ENCODE assay signal across 19 cellular contexts in genomic region chr4:155134136-155134535, GRCh38.
DNase-seq lines count a peak whose midpoint lies in the region; ATAC-seq and TF ChIP-seq lines count a peak whose summit lies in the region.
"Had no signal": no experiment of that assay in that cellular context is flagged by ENCODE, and none has a peak within 500 bp of the region (broad histone marks: within the 10 kb centered on the region; RNA-seq: fewer than 3 reads in every experiment).

No MANE protein-coding gene starts in this region.

- H3K4me3 ChIP-seq in liver (ENCODE audit: low read depth in 1 of 3, low read length in 3 of 3) = no peak overlapping the region
- no peak overlapping the region for H3K4me3 ChIP-seq in right lobe of liver
- H3K4me3 ChIP-seq: BLaER1, GM12878, HAP-1 had no signal

- TF ChIP-seq CTCF in liver (IDR thresholded peaks at IDR 0.05; ENCODE audit: low read depth, low read length, missing input control) (no peak), right lobe of liver (IDR thresholded peaks at IDR 0.05) (no peak), GM13977 (IDR thresholded peaks at IDR 0.05; ENCODE audit: extremely low read depth, insufficient read depth, missing control alignments) (no peak)

- TF ChIP-seq POLR2A in right lobe of liver (IDR thresholded peaks at IDR 0.05) = no peak

- intact Hi-C loops in right lobe of liver (cut with DNase I) = no loop called here

- H3K9me3 ChIP-seq in liver (ENCODE audit: control insufficient read depth in 4 of 4, low read length in 3 of 4) (no peaks in the 10 kb centered on the region), right lobe of liver (no peaks in the 10 kb centered on the region)
- H3K9me3 ChIP-seq: BLaER1, Caco-2, HAP-1 had no signal

- H3K4me1 ChIP-seq in liver (ENCODE audit: control insufficient read depth in 4 of 4, insufficient read depth in 4 of 4, low read length in 3 of 4) = no peaks in the 10 kb centered on the region
- H3K4me1 ChIP-seq in right lobe of liver = no peaks in the 10 kb centered on the region
- H3K4me1 ChIP-seq: BLaER1, Caco-2, HAP-1 had no signal

- in situ Hi-C loops in GM13977 (cut with MboI; ENCODE audit: low pct_unique_long_range_greater_than_20kb, low sequenced_read_pairs, unreplicated experiment) = no loop called here

- no peaks in the 10 kb centered on the region for H3K27me3 ChIP-seq in liver (ENCODE audit: control insufficient read depth in 4 of 4, insufficient read depth in 4 of 4, low read length in 3 of 4)
- H3K27me3 ChIP-seq in right lobe of liver = no peaks in the 10 kb centered on the region
- H3K27me3 ChIP-seq: BLaER1 had no signal

- H3K27ac ChIP-seq in liver (ENCODE audit: low read depth in 1 of 2, low read length in 2 of 2) (no peak overlapping the region), right lobe of liver (no peak overlapping the region)
- H3K27ac ChIP-seq: 22Rv1, BLaER1, C4-2B had no signal

- ATAC-seq in right lobe of liver = no peak
- ATAC-seq: CD8-positive, alpha-beta T cell; GM12878 had no signal

- H3K36me3 ChIP-seq in liver (ENCODE audit: control insufficient read depth in 4 of 4, insufficient read depth in 3 of 4, low read depth in 1 of 4, low read length in 3 of 4) = no peaks in the 10 kb centered on the region
- no peaks in the 10 kb centered on the region for H3K36me3 ChIP-seq in right lobe of liver
- H3K36me3 ChIP-seq: BLaER1, HAP-1 had no signal

- no peak overlapping the region for H3K9ac ChIP-seq in liver (ENCODE audit: low read depth in 1 of 2, low read length in 2 of 2)
- H3K9ac ChIP-seq: BLaER1 had no signal

- TF ChIP-seq RAD21 in liver (IDR thresholded peaks at IDR 0.05) = no peak

- DNase-seq in right lobe of liver (no peak), glomerular endothelial cell (ENCODE audit: extremely low read depth, low read depth, low spot score) (peak; percentile 3), pulmonary artery endothelial cell (ENCODE audit: low read depth, low spot score) (peak; percentile 2), GM13977 (ENCODE audit: low spot score) (no peak), DMS114 treated with DMSO at 0.1 percent for 48 hours (lab: John Stamatoyannopoulos, UW; ENCODE audit: unreplicated experiment) (no peak)
- DNase-seq: Caco-2; CD4-positive, CD25-positive, alpha-beta regulatory T cell; CD8-positive, alpha-beta T cell; DMS79; EL; GDM1; GOT3; HFFc6 had no signal

TF ChIP-seq in liver, 16 proteins besides CTCF, POLR2A, EP300 and RAD21:
- TF ChIP-seq GABPA (IDR thresholded peaks at IDR 0.05 in 1 of 2, conservative IDR thresholded peaks at IDR 0.05 in 1 of 2) (no peak), FOXA2 (IDR thresholded peaks at IDR 0.05) (no peak), ZBTB33 (IDR thresholded peaks at IDR 0.05) (no peak), NR2F2 (IDR thresholded peaks at IDR 0.05) (peak; percentile 18), FOXA1 (IDR thresholded peaks at IDR 0.05) (no peak), ATF3 (IDR thresholded peaks at IDR 0.05) (no peak)
TF ChIP-seq in liver: peak in this region for 1.

Comparison
In these comparisons a context has a peak if more than half of its experiments do, and no peak if none do; other contexts are left out.
1. DNase-seq: peak in glomerular endothelial cell (single experiment) and pulmonary artery endothelial cell (single experiment); none in right lobe of liver (0 of 3), GM13977 (single experiment) and DMS114 treated with DMSO at 0.1 percent for 48 hours (single experiment).